In the genomic region with DNA sequence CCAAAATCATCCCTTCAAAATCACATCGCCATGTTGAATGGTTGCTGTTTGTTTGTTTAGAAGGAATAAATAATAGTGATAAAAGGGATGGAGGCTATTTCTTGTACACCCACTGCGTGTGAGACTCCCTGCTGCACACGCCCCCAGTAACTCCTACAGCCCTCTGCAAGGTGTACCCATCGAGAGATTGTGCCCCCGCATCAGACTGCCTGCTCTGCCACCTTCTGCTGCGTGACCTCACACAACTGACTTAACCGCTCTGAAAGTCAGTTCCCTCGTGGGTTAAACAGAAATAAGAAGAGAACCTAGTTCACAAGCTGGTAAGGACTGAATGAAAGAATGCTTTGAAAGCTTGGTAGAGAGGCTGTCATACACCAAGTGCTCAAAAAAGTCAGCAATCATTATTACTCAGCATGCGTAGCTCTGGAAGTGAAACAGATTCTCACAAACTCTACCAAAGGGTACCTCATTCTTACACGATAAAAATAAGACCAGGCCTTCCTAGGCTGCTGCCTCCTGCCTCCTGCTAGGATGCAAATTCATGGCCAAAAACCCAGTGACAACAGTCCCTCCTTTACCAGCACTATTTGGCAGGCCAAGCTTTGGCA, we compare ENCODE assay signal across 8 cellular contexts.
DNase-seq lines count a peak whose midpoint lies in the region; ATAC-seq, FAIRE-seq and TF ChIP-seq lines count a peak whose summit lies in the region.

No MANE protein-coding gene starts in this region.

- peak overlapping the region; percentile 53 to 60 for H3K27ac ChIP-seq in right atrium auricular region

- no peaks in the 10 kb centered on the region for H3K27me3 ChIP-seq in right atrium auricular region

- H3K36me3 ChIP-seq in right atrium auricular region: no peaks in the 10 kb centered on the region

- FAIRE-seq in RCC 7860 (lab: Jason Lieb, UNC): no peak

- H3K9me3 ChIP-seq in right atrium auricular region: no peaks in the 10 kb centered on the region

- TF ChIP-seq CTCF in GM12865 (IDR thresholded peaks at IDR 0.05; ENCODE audit: insufficient read depth, low read depth, low read length, missing control alignments) (no peak), right atrium auricular region (IDR thresholded peaks at IDR 0.05) (no peak)

- peak; percentile 64 for ATAC-seq in GM21737 (IDR thresholded peaks at IDR 0.05; ENCODE audit: unreplicated experiment)

- DNase-seq in GM12865 (ENCODE audit: low read depth) (peak; percentile 78), LHCN-M2 (ENCODE audit: low read depth) (peak; percentile 29), right atrium auricular region (ENCODE audit: low spot score) (no peak), RCC 7860 (ENCODE audit: low spot score) (no peak), islet precursor cell (no peak), NOMO-1 treated with DMSO at 0.1 percent for 48 hours (lab: John Stamatoyannopoulos, UW; ENCODE audit: unreplicated experiment) (no peak), NCI-H1436 treated with DMSO at 0.1 percent for 48 hours (lab: John Stamatoyannopoulos, UW) (no peak)

- H3K4me3 ChIP-seq in GM12865 (ENCODE audit: low read depth, low read length) (no peak overlapping the region), right atrium auricular region (no peak overlapping the region)

- peaks cover 0 to 38% of the 10 kb centered on the region in 2 donors for H3K4me1 ChIP-seq in right atrium auricular region

Comparison
In these comparisons a context has a peak if more than half of its experiments do, and no peak if none do; other contexts are left out.
1. DNase-seq: peak in GM12865 (single experiment) and LHCN-M2 (single experiment); none in right atrium auricular region (single experiment), RCC 7860 (single experiment), islet precursor cell (single experiment), NOMO-1 treated with DMSO at 0.1 percent for 48 hours (single experiment) and NCI-H1436 treated with DMSO at 0.1 percent for 48 hours (single experiment).